In the genomic region with DNA sequence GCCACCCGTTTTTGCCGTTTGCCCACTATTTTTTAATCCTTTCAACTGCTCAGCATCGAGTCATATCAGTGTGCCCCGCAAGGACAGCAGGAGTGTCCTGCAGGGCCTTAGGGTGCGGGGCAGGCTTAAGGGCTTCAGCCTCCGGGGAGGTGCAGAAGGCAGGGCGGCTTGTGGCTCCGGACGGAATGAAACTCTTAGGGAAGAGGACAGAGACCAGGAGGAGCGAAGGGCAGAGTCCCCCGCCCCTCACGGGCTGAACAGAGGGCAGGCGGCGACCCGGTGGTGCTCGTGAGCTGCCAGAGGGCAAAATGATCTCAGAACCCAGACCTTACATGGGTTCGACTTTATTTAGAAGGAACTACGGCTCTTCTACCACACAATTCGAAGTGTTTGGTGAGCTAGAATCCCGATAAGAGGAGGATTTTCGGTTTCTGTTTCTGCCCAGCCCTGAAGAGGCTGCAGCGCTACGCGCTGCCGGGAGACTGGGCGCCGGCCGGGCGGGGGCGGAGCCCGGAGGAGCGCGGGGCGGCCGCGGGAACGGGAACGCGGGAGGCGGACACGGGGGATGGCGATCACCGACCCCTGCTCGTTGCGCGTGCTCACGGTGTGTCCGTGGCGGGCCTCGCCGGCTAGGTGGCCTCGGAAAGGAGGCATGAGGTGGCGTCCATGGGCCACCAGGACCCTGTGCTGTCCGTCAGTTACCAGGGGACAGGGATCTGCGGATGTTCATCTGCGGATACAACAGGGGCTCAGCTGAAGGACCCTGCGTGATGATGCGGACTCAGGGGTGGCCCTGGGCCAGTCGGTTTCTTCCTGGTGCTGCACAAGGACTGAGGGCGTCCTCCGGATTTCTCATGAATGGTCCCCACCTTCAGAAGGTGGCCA, we compare ENCODE assay signal across 8 cellular contexts. TPM values are rescaled to one million over a fixed set of nuclear protein-coding genes. Genes with fewer than 3 reads are reported as not detected.
DNase-seq lines count a peak whose midpoint lies in the region; ATAC-seq, FAIRE-seq and TF ChIP-seq lines count a peak whose summit lies in the region.

No MANE protein-coding gene starts in this region.

- peak; percentile 70 for FAIRE-seq in endothelial cell of umbilical vein (lab: Jason Lieb, UNC)

- peak; percentile 59 for ATAC-seq in HG02981 (IDR thresholded peaks at IDR 0.05; ENCODE audit: unreplicated experiment)

- H3K27ac ChIP-seq in endothelial cell of umbilical vein (ENCODE audit: insufficient read depth, low read depth, low read length) = peak overlapping the region; percentile 72

- H3K4me2 ChIP-seq in endothelial cell of umbilical vein (ENCODE audit: insufficient read depth, low read length) = peak overlapping the region; percentile 73

- no peaks in the 10 kb centered on the region for H4K20me1 ChIP-seq in endothelial cell of umbilical vein (replicated peaks; ENCODE audit: control insufficient read depth, extremely low read depth, insufficient read depth, low read length)

- peak overlapping the region; percentile 17 to 77 (median 49) for H3K4me3 ChIP-seq in endothelial cell of umbilical vein (replicated peaks in 1 of 3; ENCODE audit: insufficient read depth in 1 of 3, low read depth in 1 of 3, low read length in 3 of 3)

- peaks cover 20% of the 10 kb centered on the region for H3K4me1 Mint-ChIP-seq in mesothelial cell of epicardium

- no peaks in the 10 kb centered on the region for H3K36me3 ChIP-seq in endothelial cell of umbilical vein (ENCODE audit: control insufficient read depth in 2 of 2, extremely low read depth in 1 of 2, insufficient read depth in 2 of 2, low read length in 2 of 2)

- no peaks in the 10 kb centered on the region for H3K9me3 Mint-ChIP-seq in mesothelial cell of epicardium

- CTCF ChIA-PET in endothelial cell of umbilical vein (lab: Charles Lee) = interaction anchor here (1.1 kb wide), 1 partner anchor 413 kb away, joined by 3 read pairs; no protein-coding TSS in a partner anchor

- peaks cover 62% of the 10 kb centered on the region for H3K27me3 Mint-ChIP-seq in mesothelial cell of epicardium (ENCODE audit: low read depth)

- no peaks in the 10 kb centered on the region for H3K9me1 ChIP-seq in endothelial cell of umbilical vein (replicated peaks; ENCODE audit: control insufficient read depth, extremely low read depth, insufficient read depth, low read length)

- H3K27me3 ChIP-seq in endothelial cell of umbilical vein (ENCODE audit: control insufficient read depth in 2 of 2, insufficient read depth in 2 of 2, low read length in 2 of 2) = no peaks in the 10 kb centered on the region

- peak; percentile 37 for TF ChIP-seq POLR2A in GM18526 (IDR thresholded peaks at IDR 0.05; ENCODE audit: extremely low read depth, insufficient read length)
- peak; percentile 71 for TF ChIP-seq POLR2A in endothelial cell of umbilical vein (IDR thresholded peaks at IDR 0.05; ENCODE audit: low read depth, low read length)

- peak overlapping the region; percentile 80 for H2AFZ ChIP-seq in endothelial cell of umbilical vein (ENCODE audit: low read depth, low read length)

- BruUV-seq in endothelial cell of umbilical vein (replicated peaks; lab: Mats Ljungman, UMichigan) = TSS peak; percentile 41

- H3K27ac Mint-ChIP-seq in mesothelial cell of epicardium = peak overlapping the region; percentile 83

- peaks cover 7% of the 10 kb centered on the region for H3K79me2 ChIP-seq in endothelial cell of umbilical vein (ENCODE audit: control insufficient read depth, insufficient read depth, low read length)

- peaks cover 53% of the 10 kb centered on the region for H3K4me1 ChIP-seq in endothelial cell of umbilical vein (ENCODE audit: control insufficient read depth, extremely low read depth, insufficient read depth, low read length)

- POLR2A ChIA-PET in endothelial cell of umbilical vein (lab: Charles Lee) = no interaction called here

- peak overlapping the region; percentile 90 for H3K4me3 Mint-ChIP-seq in mesothelial cell of epicardium

- no peaks in the 10 kb centered on the region for H3K36me3 Mint-ChIP-seq in mesothelial cell of epicardium

- H3K9me3 ChIP-seq in endothelial cell of umbilical vein (replicated peaks; ENCODE audit: control insufficient read depth, insufficient read depth, low read length) = no peaks in the 10 kb centered on the region

- H3K9ac ChIP-seq in endothelial cell of umbilical vein (replicated peaks; ENCODE audit: extremely low read depth, insufficient read depth, low read length) = peak overlapping the region; percentile 69

- TF ChIP-seq CTCF in endothelial cell of umbilical vein (IDR thresholded peaks at IDR 0.05; ENCODE audit: extremely low read depth in 1 of 2, insufficient read depth in 1 of 2, low read depth in 1 of 2, low read length in 2 of 2) (no peak), mesothelial cell of epicardium (IDR thresholded peaks at IDR 0.05; ENCODE audit: unreplicated experiment) (no peak)

- dilution Hi-C loops in endothelial cell of umbilical vein (cut with MboI; ENCODE audit: extremely low pct_ligation_motif_present, low sequenced_read_pairs) = no loop called here

- DNase-seq in AG08396 (ENCODE audit: low spot score) (peak; percentile 87), NCI-H526 treated with DMSO at 0.1 percent for 48 hours (lab: John Stamatoyannopoulos, UW) (peak; percentile 19), endothelial cell of umbilical vein (ENCODE audit: low read depth, low spot score) (peak; percentile 69), mesothelial cell of epicardium (ENCODE audit: low spot score in 2 of 2, unreplicated experiment in 2 of 2) (peak in 1 of 2 experiments; percentile 73)
- DNase-seq in activated CD8-positive, alpha-beta memory T cell treated with anti-CD3 and anti-CD28 coated beads for 24 hours = peak; percentile 84
- peak; percentile 24 to 48 for DNase-seq in stimulated activated CD8-positive, alpha-beta memory T cell treated with anti-CD3 and anti-CD28 coated beads, Interleukin-7, amount 100 ng/mL, for 48 hours (ENCODE audit: extremely low read depth in 1 of 2, low read depth in 1 of 2)

- intact Hi-C loops in endothelial cell of umbilical vein (cut with micrococcal nuclease) = loop anchor here (2.0 to 5.0 kb wide), 2 partner anchors 281 to 344 kb away; a partner anchor contains a TSS

TF ChIP-seq in endothelial cell of umbilical vein, 7 proteins besides CTCF, POLR2A, EP300 and RAD21:
- peak; percentile 74 for TF ChIP-seq POLR2AphosphoS5 (IDR thresholded peaks at IDR 0.05; ENCODE audit: insufficient read depth, low read depth, low read length)
- no peak for TF ChIP-seq JUN (IDR thresholded peaks at IDR 0.05; ENCODE audit: borderline replicate concordance, insufficient read depth, insufficient read length, low read depth)
- no peak for TF ChIP-seq EZH2 (IDR thresholded peaks at IDR 0.05; ENCODE audit: borderline replicate concordance, low read depth, low read length, severe bottlenecking)
- no peak for TF ChIP-seq FOS (IDR thresholded peaks at IDR 0.05; ENCODE audit: borderline replicate concordance, insufficient read depth, low read length)
- TF ChIP-seq, protein P1, sequence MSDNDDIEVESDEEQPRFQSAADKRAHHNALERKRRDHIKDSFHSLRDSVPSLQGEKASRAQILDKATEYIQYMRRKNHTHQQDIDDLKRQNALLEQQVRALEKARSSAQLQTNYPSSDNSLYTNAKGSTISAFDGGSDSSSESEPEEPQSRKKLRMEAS (IDR thresholded peaks at IDR 0.05; ENCODE audit: insufficient read depth, insufficient read length) = no peak
- no peak for TF ChIP-seq GATA2 (IDR thresholded peaks at IDR 0.05; ENCODE audit: insufficient read depth, insufficient read length, low read depth, low read length)

RNA-seq across cellular contexts. Expression of a gene that starts 4.3 kb away (rescaled TPM):
- total RNA-seq in endothelial cell of umbilical vein (90.6 and 108 TPM in 2 replicates), mesothelial cell of epicardium (46.3 to 52.0 TPM (median 47.4 TPM) in 3 replicates)
- 24.2 and 33.7 TPM in 2 replicates for polyA plus RNA-seq in endothelial cell of umbilical vein
- 61.2 and 63.7 TPM in 2 replicates for polyA plus RNA-seq in endothelial cell of umbilical vein (2011; cell fraction: cytosol; rRNA removed)
- polyA plus RNA-seq in endothelial cell of umbilical vein (2011; cell fraction: nucleus; rRNA removed) = 109 and 143 TPM in 2 replicates
- 125 and 163 TPM in 2 replicates for polyA plus RNA-seq in endothelial cell of umbilical vein (2012)
- 61.4 and 63.8 TPM in 2 replicates for polyA minus RNA-seq in endothelial cell of umbilical vein
- polyA minus RNA-seq in endothelial cell of umbilical vein (2011; cell fraction: cytosol; rRNA and poly(A)+ RNA removed) = 13.2 TPM
- polyA minus RNA-seq in endothelial cell of umbilical vein (2011; cell fraction: nucleus; rRNA and poly(A)+ RNA removed) = 156 and 181 TPM in 2 replicates
